8 cellular contexts compared by ENCODE assay signal in genomic region chr12:9707864-9708808, GRCh38. TPM values are rescaled to one million over a fixed set of nuclear protein-coding genes. Genes with fewer than 3 reads are reported as not detected.
DNase-seq lines count a peak whose midpoint lies in the region; ATAC-seq, FAIRE-seq and TF ChIP-seq lines count a peak whose summit lies in the region.

No MANE protein-coding gene starts in this region.

- H3K9me3 Mint-ChIP-seq in activated CD8-positive, alpha-beta T cell treated with anti-CD3 and anti-CD28 coated beads for 36 hours, result peaks cover 15% of the 10 kb centered on the region
- H3K9me3 Mint-ChIP-seq in naive thymus-derived CD8-positive, alpha-beta T cell, result peaks cover 4 to 12% (median 8%) of the 10 kb centered on the region in 9 donors

- H3K4me2 ChIP-seq in endothelial cell of umbilical vein (ENCODE audit: insufficient read depth, low read length), result no peak overlapping the region

- H3K27ac ChIP-seq in endothelial cell of umbilical vein (ENCODE audit: insufficient read depth, low read depth, low read length) (no peak overlapping the region), suprapubic skin (no peak overlapping the region)

- TF ChIP-seq CTCF in AG04449 (IDR thresholded peaks at IDR 0.05; ENCODE audit: insufficient read depth, low read length, missing control alignments) (peak; percentile 70), endothelial cell of umbilical vein (IDR thresholded peaks at IDR 0.05; ENCODE audit: extremely low read depth in 1 of 2, insufficient read depth in 1 of 2, low read depth in 1 of 2, low read length in 2 of 2) (peak; percentile 77 to 78), suprapubic skin (IDR thresholded peaks at IDR 0.05) (peak; percentile 27 to 60)
- TF ChIP-seq CTCF in activated CD8-positive, alpha-beta T cell treated with anti-CD3 and anti-CD28 coated beads for 36 hours (IDR thresholded peaks at IDR 0.05), result peak; percentile 81

- no peaks in the 10 kb centered on the region for H4K20me1 ChIP-seq in endothelial cell of umbilical vein (replicated peaks; ENCODE audit: control insufficient read depth, extremely low read depth, insufficient read depth, low read length)

- H3K9ac ChIP-seq in endothelial cell of umbilical vein (replicated peaks; ENCODE audit: extremely low read depth, insufficient read depth, low read length), result no peak overlapping the region

- H3K9me3 ChIP-seq in endothelial cell of umbilical vein (replicated peaks; ENCODE audit: control insufficient read depth, insufficient read depth, low read length) (no peaks in the 10 kb centered on the region), suprapubic skin (no peaks in the 10 kb centered on the region)

- peaks cover 33% of the 10 kb centered on the region for H3K36me3 Mint-ChIP-seq in activated CD8-positive, alpha-beta T cell treated with anti-CD3 and anti-CD28 coated beads for 36 hours (ENCODE audit: low read depth)
- H3K36me3 Mint-ChIP-seq in naive thymus-derived CD8-positive, alpha-beta T cell, result peaks cover 3 to 7% (median 6%) of the 10 kb centered on the region in 3 donors

- no peaks in the 10 kb centered on the region for H3K27me3 ChIP-seq in endothelial cell of umbilical vein (ENCODE audit: control insufficient read depth in 2 of 2, insufficient read depth in 2 of 2, low read length in 2 of 2)
- no peaks in the 10 kb centered on the region for H3K27me3 ChIP-seq in suprapubic skin

- POLR2A ChIA-PET in AG04449 (lab: Yijun Ruan, JAX) (no interaction called here), endothelial cell of umbilical vein (lab: Charles Lee) (no interaction called here)
- POLR2A ChIA-PET in activated CD8-positive, alpha-beta T cell treated with anti-CD3 and anti-CD28 coated beads for 36 hours (lab: Charles Lee), result interaction anchor here (0.6 to 2.8 kb wide), 15 partner anchors 8 to 749 kb away, joined by 3 to 12 read pairs (median 4); partner anchors contain the start of gene CLEC2D
- POLR2A ChIA-PET in naive thymus-derived CD8-positive, alpha-beta T cell (lab: Charles Lee), result interaction anchor here (0.9 to 10.9 kb wide), 20 partner anchors 10 to 77 kb away, joined by 3 to 153 read pairs (median 5); partner anchors contain the start of gene CLEC2D

- TF ChIP-seq POLR2A in endothelial cell of umbilical vein (IDR thresholded peaks at IDR 0.05; ENCODE audit: low read depth, low read length), result no peak
- no peak for TF ChIP-seq POLR2A in suprapubic skin (IDR thresholded peaks at IDR 0.05)

- intact Hi-C loops in activated CD8-positive, alpha-beta T cell treated with anti-CD3 and anti-CD28 coated beads for 36 hours (cut with micrococcal nuclease), result loop anchor here (2.0 kb wide), 1 partner anchor 73 kb away; no protein-coding TSS in a partner anchor
- intact Hi-C loops in endothelial cell of umbilical vein (cut with micrococcal nuclease), result loop anchor here (1.0 to 5.0 kb wide), 3 partner anchors 74 to 377 kb away; no protein-coding TSS in a partner anchor

- H3K36me3 ChIP-seq in endothelial cell of umbilical vein (ENCODE audit: control insufficient read depth in 2 of 2, extremely low read depth in 1 of 2, insufficient read depth in 2 of 2, low read length in 2 of 2) (no peaks in the 10 kb centered on the region), suprapubic skin (no peaks in the 10 kb centered on the region)

- H3K9me1 ChIP-seq in endothelial cell of umbilical vein (replicated peaks; ENCODE audit: control insufficient read depth, extremely low read depth, insufficient read depth, low read length), result no peaks in the 10 kb centered on the region

- no peak for TF ChIP-seq EP300 in suprapubic skin (IDR thresholded peaks at IDR 0.05)

- peaks cover 46% of the 10 kb centered on the region for H3K4me1 Mint-ChIP-seq in activated CD8-positive, alpha-beta T cell treated with anti-CD3 and anti-CD28 coated beads for 36 hours (ENCODE audit: low read depth)
- H3K4me1 Mint-ChIP-seq in naive thymus-derived CD8-positive, alpha-beta T cell, result peaks cover 26 to 86% (median 70%) of the 10 kb centered on the region in 4 donors

- BruUV-seq in endothelial cell of umbilical vein (replicated peaks; lab: Mats Ljungman, UMichigan), result no TSS peak

- ATAC-seq in activated CD8-positive, alpha-beta T cell treated with anti-CD3 and anti-CD28 coated beads for 36 hours, result peak; percentile 89
- ATAC-seq in naive thymus-derived CD8-positive, alpha-beta T cell, result peak; percentile 80 to 88
- ATAC-seq in HG03039 (IDR thresholded peaks at IDR 0.05; ENCODE audit: unreplicated experiment), result no peak

- no peaks in the 10 kb centered on the region for H3K79me2 ChIP-seq in endothelial cell of umbilical vein (ENCODE audit: control insufficient read depth, insufficient read depth, low read length)

- dilution Hi-C loops in endothelial cell of umbilical vein (cut with MboI; ENCODE audit: extremely low pct_ligation_motif_present, low sequenced_read_pairs), result no loop called here

- peak overlapping the region; percentile 44 for H2AFZ ChIP-seq in endothelial cell of umbilical vein (ENCODE audit: low read depth, low read length)

- WGBS in suprapubic skin, result 46% methylated on average over 12 of the region's 12 CpGs

- DNase-seq in AG04449 (ENCODE audit: low read depth, low spot score) (no peak), GM18507 (ENCODE audit: extremely low spot score, insufficient read length, low read depth) (no peak), NCI-H526 treated with DMSO at 0.1 percent for 48 hours (lab: John Stamatoyannopoulos, UW) (peak; percentile 1), endothelial cell of umbilical vein (ENCODE audit: low read depth, low spot score) (peak; percentile 63), suprapubic skin (ENCODE audit: low spot score in 2 of 2) (no peak)
- peak; percentile 80 for DNase-seq in activated CD8-positive, alpha-beta T cell treated with anti-CD3 and anti-CD28 coated beads for 36 hours
- DNase-seq in naive thymus-derived CD8-positive, alpha-beta T cell, result peak; percentile 30 to 82 (median 70)

- peak overlapping the region; percentile 92 for H3K27ac Mint-ChIP-seq in activated CD8-positive, alpha-beta T cell treated with anti-CD3 and anti-CD28 coated beads for 36 hours
- peak overlapping the region; percentile 79 to 96 (median 94) for H3K27ac Mint-ChIP-seq in naive thymus-derived CD8-positive, alpha-beta T cell

- CTCF ChIA-PET in AG04449 (lab: Yijun Ruan, JAX) (interaction anchor here (0.6 to 7.7 kb wide), 29 partner anchors 8 to 377 kb away, joined by 3 to 245 read pairs (median 7); partner anchors contain the start of gene CLEC2D), endothelial cell of umbilical vein (lab: Charles Lee) (interaction anchor here (0.6 to 2.8 kb wide), 34 partner anchors 8 to 642 kb away, joined by 3 to 132 read pairs (median 5); partner anchors contain the start of gene CLEC2D)
- CTCF ChIA-PET in activated CD8-positive, alpha-beta T cell treated with anti-CD3 and anti-CD28 coated beads for 36 hours (lab: Charles Lee), result interaction anchor here (0.6 to 4.4 kb wide), 37 partner anchors 9 to 377 kb away, joined by 3 to 67 read pairs (median 5); partner anchors contain the start of genes CLEC2D and CLECL1

- H3K27me3 Mint-ChIP-seq in activated CD8-positive, alpha-beta T cell treated with anti-CD3 and anti-CD28 coated beads for 36 hours, result no peaks in the 10 kb centered on the region
- no peaks in the 10 kb centered on the region for H3K27me3 Mint-ChIP-seq in naive thymus-derived CD8-positive, alpha-beta T cell

- H3K4me3 ChIP-seq in AG04449 (ENCODE audit: low read depth, low read length) (no peak overlapping the region), endothelial cell of umbilical vein (replicated peaks in 1 of 3; ENCODE audit: insufficient read depth in 1 of 3, low read depth in 1 of 3, low read length in 3 of 3) (no peak overlapping the region), suprapubic skin (no peak overlapping the region)

- FAIRE-seq in GM18507 (lab: Jason Lieb, UNC) (peak; percentile 82), endothelial cell of umbilical vein (lab: Jason Lieb, UNC) (peak; percentile 81)

- H3K4me1 ChIP-seq in endothelial cell of umbilical vein (ENCODE audit: control insufficient read depth, extremely low read depth, insufficient read depth, low read length) (no peaks in the 10 kb centered on the region), suprapubic skin (no peaks in the 10 kb centered on the region)

- H3K4me3 Mint-ChIP-seq in activated CD8-positive, alpha-beta T cell treated with anti-CD3 and anti-CD28 coated beads for 36 hours, result peak overlapping the region; percentile 61
- peak overlapping the region; percentile 58 to 82 (median 72) for H3K4me3 Mint-ChIP-seq in naive thymus-derived CD8-positive, alpha-beta T cell

RNA-seq across cellular contexts. Expression of gene CLECL1, which starts 24.8 kb away (rescaled TPM):
- total RNA-seq in activated CD8-positive, alpha-beta T cell treated with anti-CD3 and anti-CD28 coated beads for 36 hours, result 1 to 10 TPM; 6.0 to 8.5 TPM
- total RNA-seq in endothelial cell of umbilical vein (not detected in 2 replicates), suprapubic skin (not detected)
- polyA plus RNA-seq in endothelial cell of umbilical vein, result not detected in 2 replicates
- not detected in 2 replicates for polyA plus RNA-seq in endothelial cell of umbilical vein (2011; cell fraction: cytosol; rRNA removed)
- not detected in 2 replicates for polyA plus RNA-seq in endothelial cell of umbilical vein (2011; cell fraction: nucleus; rRNA removed)
- not detected in 2 replicates for polyA plus RNA-seq in endothelial cell of umbilical vein (2012)
- polyA minus RNA-seq in endothelial cell of umbilical vein, result not detected in 2 replicates
- polyA minus RNA-seq in endothelial cell of umbilical vein (2011; cell fraction: cytosol; rRNA and poly(A)+ RNA removed), result not detected
- not detected in 2 replicates for polyA minus RNA-seq in endothelial cell of umbilical vein (2011; cell fraction: nucleus; rRNA and poly(A)+ RNA removed)
- total RNA-seq in naive thymus-derived CD8-positive, alpha-beta T cell, result under 1 TPM; 0.52 to 0.96 TPM
- polyA plus RNA-seq in naive thymus-derived CD8-positive, alpha-beta T cell, result under 1 TPM in 1 of 3 donors, not detected in 2; 0.35 TPM

RNA-seq across cellular contexts. Expression of gene CLEC2D, which starts 38.6 kb away (rescaled TPM):
- 100 to 1,000 TPM; 240 to 259 TPM for total RNA-seq in activated CD8-positive, alpha-beta T cell treated with anti-CD3 and anti-CD28 coated beads for 36 hours
- total RNA-seq in endothelial cell of umbilical vein (4.1 and 6.5 TPM in 2 replicates), suprapubic skin (10 to 100 TPM in 1 of 4 donors, 1 to 10 TPM in 3; 2.3 to 12.2 (median 5.0) TPM)
- 1.4 and 1.8 TPM in 2 replicates for polyA plus RNA-seq in endothelial cell of umbilical vein
- polyA plus RNA-seq in endothelial cell of umbilical vein (2011; cell fraction: cytosol; rRNA removed), result 0.63 and 0.75 TPM in 2 replicates
- 17.7 and 18.0 TPM in 2 replicates for polyA plus RNA-seq in endothelial cell of umbilical vein (2011; cell fraction: nucleus; rRNA removed)
- 1.1 and 1.2 TPM in 2 replicates for polyA plus RNA-seq in endothelial cell of umbilical vein (2012)
- 2.1 and 3.7 TPM in 2 replicates for polyA minus RNA-seq in endothelial cell of umbilical vein
- 0.61 TPM for polyA minus RNA-seq in endothelial cell of umbilical vein (2011; cell fraction: cytosol; rRNA and poly(A)+ RNA removed)
- polyA minus RNA-seq in endothelial cell of umbilical vein (2011; cell fraction: nucleus; rRNA and poly(A)+ RNA removed), result 7.1 and 7.4 TPM in 2 replicates
- 100 to 1,000 TPM; 433 to 438 TPM for total RNA-seq in naive thymus-derived CD8-positive, alpha-beta T cell
- polyA plus RNA-seq in naive thymus-derived CD8-positive, alpha-beta T cell, result 100 to 1,000 TPM; 315 to 389 (median 329) TPM

RNA-seq across cellular contexts. Expression of gene CD69, which starts 52.6 kb away (rescaled TPM):
- 100 to 1,000 TPM; 166 to 174 TPM for total RNA-seq in activated CD8-positive, alpha-beta T cell treated with anti-CD3 and anti-CD28 coated beads for 36 hours
- total RNA-seq in endothelial cell of umbilical vein (0.49 and 1.2 TPM in 2 replicates), suprapubic skin (1 to 10 TPM in 3 of 4 donors, under 1 TPM in 1; 0.93 to 2.7 (median 1.7) TPM)
- 2.9 and 4.4 TPM in 2 replicates for polyA plus RNA-seq in endothelial cell of umbilical vein
- polyA plus RNA-seq in endothelial cell of umbilical vein (2011; cell fraction: cytosol; rRNA removed), result 3.6 and 4.4 TPM in 2 replicates
- 17.7 and 22.0 TPM in 2 replicates for polyA plus RNA-seq in endothelial cell of umbilical vein (2011; cell fraction: nucleus; rRNA removed)
- 20.6 and 39.3 TPM in 2 replicates for polyA plus RNA-seq in endothelial cell of umbilical vein (2012)
- polyA minus RNA-seq in endothelial cell of umbilical vein, result 6.4 and 7.9 TPM in 2 replicates
- not detected for polyA minus RNA-seq in endothelial cell of umbilical vein (2011; cell fraction: cytosol; rRNA and poly(A)+ RNA removed)
- 11.8 and 17.0 TPM in 2 replicates for polyA minus RNA-seq in endothelial cell of umbilical vein (2011; cell fraction: nucleus; rRNA and poly(A)+ RNA removed)
- 10 to 100 TPM; 30.7 to 34.0 TPM for total RNA-seq in naive thymus-derived CD8-positive, alpha-beta T cell
- polyA plus RNA-seq in naive thymus-derived CD8-positive, alpha-beta T cell, result 100 to 1,000 TPM in 1 of 3 donors, 10 to 100 TPM in 2; 73.5 to 248 (median 87.9) TPM

Comparison
In these comparisons a context has a peak if more than half of its experiments do, and no peak if none do; other contexts are left out.
1. DNase-seq: peak in NCI-H526 treated with DMSO at 0.1 percent for 48 hours (single experiment), activated CD8-positive, alpha-beta T cell treated with anti-CD3 and anti-CD28 coated beads for 36 hours (single experiment), endothelial cell of umbilical vein (single experiment) and naive thymus-derived CD8-positive, alpha-beta T cell (10 of 10); none in AG04449 (single experiment), GM18507 (single experiment) and suprapubic skin (0 of 2).
2. RNA of gene CLEC2D, which starts 38.6 kb away (total RNA-seq): 433 to 438 TPM in naive thymus-derived CD8-positive, alpha-beta T cell and 240 to 259 TPM in activated CD8-positive, alpha-beta T cell treated with anti-CD3 and anti-CD28 coated beads for 36 hours; 2.3 to 12.2 TPM in suprapubic skin and 4.1 to 6.5 TPM in endothelial cell of umbilical vein; every median in the first group is over 10 times any median in the second.
3. RNA of gene CD69, which starts 52.6 kb away (total RNA-seq): 166 to 174 TPM in activated CD8-positive, alpha-beta T cell treated with anti-CD3 and anti-CD28 coated beads for 36 hours and 30.7 to 34.0 TPM in naive thymus-derived CD8-positive, alpha-beta T cell; 0.93 to 2.7 TPM in suprapubic skin and 0.49 to 1.2 TPM in endothelial cell of umbilical vein; every median in the first group is over 4 times any median in the second.
4. POLR2A ChIA-PET loops: an anchor here in activated CD8-positive, alpha-beta T cell treated with anti-CD3 and anti-CD28 coated beads for 36 hours (0.6 to 2.8 kb wide) and naive thymus-derived CD8-positive, alpha-beta T cell (0.9 to 10.9 kb wide); none called in AG04449 and endothelial cell of umbilical vein.
5. Peak in every context shown above with its lines, with median percentiles within 50 percentile points of each other: CTCF ChIP-seq.